11 cellular contexts compared by ENCODE assay signal in the genomic region with DNA sequence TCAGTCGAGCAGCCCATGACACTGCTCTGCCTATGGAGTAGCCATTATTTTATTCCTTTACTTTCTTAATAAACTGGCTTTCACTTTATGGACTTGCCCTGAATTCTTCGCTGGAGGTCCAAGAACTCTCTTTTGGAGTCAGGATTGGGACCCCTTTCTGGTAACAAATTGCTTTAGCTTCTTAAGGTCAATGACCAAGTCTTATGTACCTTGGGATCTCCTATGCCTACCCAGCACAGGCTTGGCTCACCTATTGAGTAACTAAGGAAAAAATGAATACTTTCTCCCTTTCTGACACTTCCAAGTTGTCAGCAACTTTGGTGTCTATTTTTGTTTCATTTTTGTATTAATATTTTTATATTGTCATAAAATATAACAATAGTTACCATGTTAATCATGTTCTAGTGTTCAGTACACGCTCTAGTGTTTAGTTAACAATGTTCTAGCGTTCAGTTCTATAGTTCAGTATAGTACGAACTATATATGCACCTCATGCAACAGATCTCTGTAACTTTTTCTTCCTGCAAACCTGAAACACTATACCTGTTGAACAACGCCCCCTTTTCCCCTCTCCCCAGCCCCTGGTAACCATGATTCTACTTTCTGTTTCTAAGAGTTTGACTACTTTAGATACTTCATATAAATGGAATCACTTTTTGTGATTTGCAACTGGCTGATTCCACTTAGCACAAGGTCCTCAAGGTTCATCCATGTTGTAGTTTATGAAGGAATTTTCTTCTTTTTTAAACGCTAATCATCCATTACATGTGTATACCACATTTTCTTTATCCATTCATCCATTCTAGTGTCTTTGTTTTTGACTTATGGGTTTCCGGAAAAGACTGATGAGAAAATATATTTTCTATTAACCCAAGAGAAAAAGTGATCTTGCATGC. TPM values are rescaled to one million over a fixed set of nuclear protein-coding genes. Genes with fewer than 3 reads are reported as not detected.
DNase-seq lines count a peak whose midpoint lies in the region; ATAC-seq and TF ChIP-seq lines count a peak whose summit lies in the region.
"Had no signal": no experiment of that assay in that cellular context is flagged by ENCODE, and none has a peak within 500 bp of the region (broad histone marks: within the 10 kb centered on the region; RNA-seq: fewer than 3 reads in every experiment).

No MANE protein-coding gene starts in this region.

- H3K4me1 Mint-ChIP-seq in activated naive CD4-positive, alpha-beta T cell treated with anti-CD3 and anti-CD28 coated beads, Interleukin-2, amount 10 ng/mL, durations not matched to agents 7 days and 5 days: peaks cover 52% of the 10 kb centered on the region
- peaks cover 34% of the 10 kb centered on the region for H3K4me1 Mint-ChIP-seq in activated B cell treated with CpG ODN at 0.5 μM for 24 hours
- H3K4me1 Mint-ChIP-seq in mesothelial cell of epicardium: peaks cover 81% of the 10 kb centered on the region

- H3K79me2 ChIP-seq in MM.1S (ENCODE audit: low read length): no peaks in the 10 kb centered on the region

- peaks cover 50% of the 10 kb centered on the region for H3K4me1 ChIP-seq in MM.1S (ENCODE audit: low read length)

- H3K9ac ChIP-seq in MM.1S (ENCODE audit: low read length): no peak overlapping the region

- intact Hi-C loops in activated B cell treated with CpG ODN at 0.5 μM for 24 hours (cut with micrococcal nuclease): loop anchor here (1.0 to 2.0 kb wide), 3 partner anchors 17 to 174 kb away; a partner anchor contains a TSS

- no peaks in the 10 kb centered on the region for H3K36me3 ChIP-seq in MM.1S (replicated peaks; ENCODE audit: insufficient read depth, low read length)
- H3K36me3 ChIP-seq: upper lobe of right lung had no signal

- H4K20me1 ChIP-seq in MM.1S (ENCODE audit: insufficient read depth, low read length): no peaks in the 10 kb centered on the region

- no peak for TF ChIP-seq CTCF in activated B cell treated with CpG ODN at 0.5 μM for 24 hours (IDR thresholded peaks at IDR 0.05)
- no peak for TF ChIP-seq CTCF in mesothelial cell of epicardium (IDR thresholded peaks at IDR 0.05; ENCODE audit: unreplicated experiment)
- no peak for TF ChIP-seq CTCF in MM.1S (IDR thresholded peaks at IDR 0.05; ENCODE audit: low read length)

- CTCF ChIA-PET in activated naive CD4-positive, alpha-beta T cell treated with anti-CD3 and anti-CD28 coated beads, Interleukin-2, amount 10 ng/mL, durations not matched to agents 7 days and 5 days (lab: Charles Lee): no interaction called here
- CTCF ChIA-PET in activated B cell treated with CpG ODN at 0.5 μM for 24 hours (lab: Charles Lee): no interaction called here

- no peak overlapping the region for H3K27ac Mint-ChIP-seq in activated naive CD4-positive, alpha-beta T cell treated with anti-CD3 and anti-CD28 coated beads, Interleukin-2, amount 10 ng/mL, durations not matched to agents 7 days and 5 days
- no peak overlapping the region for H3K27ac Mint-ChIP-seq in activated B cell treated with CpG ODN at 0.5 μM for 24 hours
- peak overlapping the region; percentile 98 for H3K27ac Mint-ChIP-seq in mesothelial cell of epicardium
- H3K27ac Mint-ChIP-seq: H9, naive B cell had no signal

- POLR2A ChIA-PET in activated B cell treated with CpG ODN at 0.5 μM for 24 hours (lab: Charles Lee): no interaction called here

- ATAC-seq in activated B cell treated with CpG ODN at 0.5 μM for 24 hours (ENCODE audit: low read depth): no peak
- ATAC-seq: upper lobe of right lung had no signal

- H3K27me3 Mint-ChIP-seq in activated naive CD4-positive, alpha-beta T cell treated with anti-CD3 and anti-CD28 coated beads, Interleukin-2, amount 10 ng/mL, durations not matched to agents 7 days and 5 days: peaks cover 37% of the 10 kb centered on the region
- H3K27me3 Mint-ChIP-seq in activated B cell treated with CpG ODN at 0.5 μM for 24 hours (peaks cover 18% of the 10 kb centered on the region), mesothelial cell of epicardium (ENCODE audit: low read depth) (no peaks in the 10 kb centered on the region)

- no peak overlapping the region for H3K4me2 ChIP-seq in MM.1S (ENCODE audit: low read depth, low read length)

- H3K9me2 ChIP-seq in MM.1S (replicated peaks; ENCODE audit: insufficient read depth, low read length): no peaks in the 10 kb centered on the region

- H3K4me3 ChIP-seq in MM.1S (ENCODE audit: low read length): no peak overlapping the region

- H3K9me3 ChIP-seq in MM.1S (replicated peaks; ENCODE audit: insufficient read depth, low read length): no peaks in the 10 kb centered on the region
- H3K9me3 ChIP-seq: upper lobe of right lung had no signal

- no peaks in the 10 kb centered on the region for H3K36me3 Mint-ChIP-seq in activated naive CD4-positive, alpha-beta T cell treated with anti-CD3 and anti-CD28 coated beads, Interleukin-2, amount 10 ng/mL, durations not matched to agents 7 days and 5 days
- H3K36me3 Mint-ChIP-seq in activated B cell treated with CpG ODN at 0.5 μM for 24 hours (ENCODE audit: low read depth): no peaks in the 10 kb centered on the region
- no peaks in the 10 kb centered on the region for H3K36me3 Mint-ChIP-seq in mesothelial cell of epicardium
- H3K36me3 Mint-ChIP-seq: naive B cell had no signal

- H3F3A ChIP-seq in MM.1S (ENCODE audit: insufficient read depth, low read length): peaks cover 21% of the 10 kb centered on the region

- H3K27ac ChIP-seq in MM.1S (ENCODE audit: low read length): no peak overlapping the region

- no peak overlapping the region for H2AFZ ChIP-seq in MM.1S (ENCODE audit: low read length)

- H3K27me3 ChIP-seq in MM.1S (replicated peaks; ENCODE audit: insufficient read depth, low read length): no peaks in the 10 kb centered on the region
- H3K27me3 ChIP-seq: upper lobe of right lung had no signal

- H3K4me3 Mint-ChIP-seq in activated naive CD4-positive, alpha-beta T cell treated with anti-CD3 and anti-CD28 coated beads, Interleukin-2, amount 10 ng/mL, durations not matched to agents 7 days and 5 days: peak overlapping the region; percentile 69
- H3K4me3 Mint-ChIP-seq in activated B cell treated with CpG ODN at 0.5 μM for 24 hours: peak overlapping the region; percentile 86
- H3K4me3 Mint-ChIP-seq in mesothelial cell of epicardium: peak overlapping the region; percentile 83

- H3K9me3 Mint-ChIP-seq in activated naive CD4-positive, alpha-beta T cell treated with anti-CD3 and anti-CD28 coated beads, Interleukin-2, amount 10 ng/mL, durations not matched to agents 7 days and 5 days: no peaks in the 10 kb centered on the region
- H3K9me3 Mint-ChIP-seq in activated B cell treated with CpG ODN at 0.5 μM for 24 hours: no peaks in the 10 kb centered on the region
- H3K9me3 Mint-ChIP-seq in mesothelial cell of epicardium: no peaks in the 10 kb centered on the region
- H3K9me3 Mint-ChIP-seq: H9, naive B cell had no signal

- no peak for DNase-seq in activated naive CD4-positive, alpha-beta T cell treated with anti-CD3 and anti-CD28 coated beads, Interleukin-2, amount 10 ng/mL, durations not matched to agents 7 days and 5 days
- no peak for DNase-seq in activated naive CD4-positive, alpha-beta T cell (lab: John Stamatoyannopoulos, UW)
- DNase-seq in activated B cell treated with CpG ODN at 0.5 μM for 24 hours: no peak
- DNase-seq in mesothelial cell of epicardium (ENCODE audit: low spot score in 2 of 2, unreplicated experiment in 2 of 2): no peak
- DNase-seq in superior temporal gyrus (ENCODE audit: extremely low spot score): peak; percentile 46
- no peak for DNase-seq in UCSD-AML1 (lab: John Stamatoyannopoulos, UW; ENCODE audit: unreplicated experiment)
- DNase-seq in MM.1S: no peak
- no peak for DNase-seq in NCI-H2171 (lab: John Stamatoyannopoulos, UW)
- DNase-seq: H9, naive B cell, upper lobe of right lung had no signal

RNA-seq across cellular contexts. Expression of a gene that starts 1.8 kb away (rescaled TPM):
- 3.3 and 5.0 TPM in 2 replicates for total RNA-seq in activated B cell treated with CpG ODN at 0.5 μM for 24 hours
- 146 to 154 TPM (median 153 TPM) in 3 replicates for total RNA-seq in mesothelial cell of epicardium

RNA-seq across cellular contexts. Expression of a gene that starts 46.6 kb away (rescaled TPM):
- total RNA-seq in activated B cell treated with CpG ODN at 0.5 μM for 24 hours: not detected in 2 replicates
- 0.74 to 1.3 TPM (median 0.95 TPM) in 3 replicates for total RNA-seq in mesothelial cell of epicardium
- total RNA-seq: H9, upper lobe of right lung had no signal

Comparison
In these comparisons a context has a peak if more than half of its experiments do, and no peak if none do; other contexts are left out.
1. RNA of a gene that starts 1.8 kb away (total RNA-seq): 146 to 154 TPM in mesothelial cell of epicardium; 3.3 to 5.0 TPM in activated B cell treated with CpG ODN at 0.5 μM for 24 hours; every median in the first group is over 10 times any median in the second.
2. Peak in every context shown above with its lines, with median percentiles within 50 percentile points of each other: H3K4me3 Mint-ChIP-seq.